18 cellular contexts compared by ENCODE assay signal in genomic region chr6:127204278-127204677, GRCh38.
"Had no signal": no experiment of that assay in that cellular context is flagged by ENCODE, and none has a peak within 500 bp of the region (broad histone marks: within the 10 kb centered on the region; RNA-seq: fewer than 3 reads in every experiment).

No MANE protein-coding gene starts in this region.

- ATAC-seq: activated CD4-positive, CD25-positive, alpha-beta regulatory T cell treated with anti-CD3 and anti-CD28 coated beads, Interleukin-2, amount 50 U/mL, for 24 hours; activated naive CD4-positive, alpha-beta T cell treated with anti-CD3 and anti-CD28 coated beads, Interleukin-2, amount 50 U/mL, for 72 hours; activated T-cell treated with anti-CD3 and anti-CD28 coated beads, Interleukin-2, amount 50 U/mL, for 72 hours; gastroesophageal sphincter; left colon; sciatic nerve; stimulated activated memory B cell treated with anti-CD40 and anti-IgM and Interleukin-4, amounts not matched to agents 10 μg/mL and 1 μg/mL and 100 μg/mL, for 72 hours had no signal

- H3K9me3 ChIP-seq: esophagus muscularis mucosa, gastroesophageal sphincter, thoracic aorta had no signal

- DNase-seq: activated CD4-positive, alpha-beta T cell treated with anti-CD3 and anti-CD28 coated beads, Interleukin-2, amount 10 ng/mL, durations not matched to agents 7 days and 5 days; activated effector memory CD4-positive, alpha-beta T cell treated with anti-CD3 and anti-CD28 coated beads, Interleukin-2, amount 50 U/mL, for 16 hours; activated T-cell treated with anti-CD3 and anti-CD28 coated beads, Interleukin-2, amount 50 U/mL, for 72 hours; cerebellar nuclear complex; cortex of kidney; effector memory CD4-positive, alpha-beta T cell; left colon; nucleus accumbens; stimulated activated CD4-positive, alpha-beta T cell treated with anti-CD3 and anti-CD28 coated beads, Interleukin-4, amount 100 ng/mL, for 4 hours; T1000 had no signal

- H3K36me3 ChIP-seq: esophagus muscularis mucosa, gastroesophageal sphincter, thoracic aorta had no signal

- H3K27me3 ChIP-seq: esophagus muscularis mucosa, gastroesophageal sphincter had no signal

- H3K4me3 ChIP-seq: esophagus muscularis mucosa, gastroesophageal sphincter, lung, thoracic aorta had no signal

- H3K4me1 ChIP-seq: esophagus muscularis mucosa, gastroesophageal sphincter had no signal

- H3K27ac ChIP-seq: esophagus muscularis mucosa, gastroesophageal sphincter, thoracic aorta had no signal
